Comparison of ENCODE assay signal across 8 cellular contexts in the genomic region with DNA sequence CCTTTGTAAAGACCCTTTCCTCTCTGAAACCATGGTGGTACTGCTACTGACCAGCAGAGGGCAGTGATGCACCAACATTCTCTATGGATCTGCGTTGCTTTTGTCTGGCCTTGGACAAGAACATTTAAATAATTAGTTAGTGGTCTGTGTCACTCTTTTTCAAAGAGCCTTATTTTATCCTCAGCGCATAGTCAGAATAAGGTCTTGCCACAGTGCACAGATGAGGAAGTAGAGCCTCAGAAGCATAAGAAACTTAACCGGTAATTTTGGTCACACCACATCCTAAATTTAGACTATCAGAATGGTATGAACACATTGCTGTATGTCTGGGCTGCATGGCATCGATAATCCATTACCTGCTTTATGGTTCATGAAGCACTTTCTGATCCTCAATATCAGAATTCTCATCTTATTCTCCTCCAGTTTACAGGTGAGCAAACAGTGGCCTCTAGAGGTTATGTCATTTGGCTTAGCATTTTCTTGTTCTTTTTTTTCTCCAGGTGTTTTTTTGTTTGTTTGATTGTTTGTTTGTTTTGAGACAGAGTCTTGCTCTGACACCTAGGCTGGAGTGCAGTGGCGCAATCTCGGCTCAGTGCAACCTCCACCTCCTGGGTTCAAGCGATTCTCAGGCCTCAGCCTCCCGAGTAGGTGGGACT. TPM values are rescaled to one million over a fixed set of nuclear protein-coding genes. Genes with fewer than 3 reads are reported as not detected.
DNase-seq lines count a peak whose midpoint lies in the region; ATAC-seq, FAIRE-seq and TF ChIP-seq lines count a peak whose summit lies in the region.

No MANE protein-coding gene starts in this region.

- TF ChIP-seq RAD21 in HepG2 (CRISPR knock-in tag; IDR thresholded peaks at IDR 0.05) = peak; percentile 85

- DNase-seq in BE2C (peak; percentile 70), NCI-H345 treated with DMSO at 0.1 percent for 48 hours (lab: John Stamatoyannopoulos, UW; ENCODE audit: unreplicated experiment) (peak; percentile 57), choroid plexus epithelial cell (ENCODE audit: low read depth) (peak; percentile 88), HepG2 (ENCODE audit: low spot score) (peak; percentile 70)
- peak; percentile 29 to 51 (median 48) for DNase-seq in stimulated activated CD4-positive, alpha-beta T cell treated with anti-CD3 and anti-CD28 coated beads, TNF-alpha, amount 100 ng/mL, for 24 hours (ENCODE audit: low read depth in 3 of 3)

- in situ Hi-C loops in HepG2 (cut with HindIII; ENCODE audit: extremely low pct_ligation_motif_present, low pct_unique_long_range_greater_than_20kb) = loop anchor here (25.0 kb wide), 2 partner anchors 337 to 487 kb away; partner anchors contain the start of gene PPTC7

- TF ChIP-seq CTCF in BE2C (IDR thresholded peaks at IDR 0.05; ENCODE audit: low read depth, low read length) = peak; percentile 99
- peak; percentile 94 for TF ChIP-seq CTCF in choroid plexus epithelial cell (conservative IDR thresholded peaks at IDR 0.05; ENCODE audit: low read depth, low read length)
- peak; percentile 91 for TF ChIP-seq CTCF in HepG2 (CRISPR knock-in tag; IDR thresholded peaks at IDR 0.05)

- no peak for TF ChIP-seq POLR2A in HepG2 (IDR thresholded peaks at IDR 0.05; ENCODE audit: insufficient read depth in 1 of 2, low read depth in 2 of 2, low read length in 2 of 2)

- CTCF ChIA-PET in HepG2 (lab: Yijun Ruan, JAX; ENCODE audit: low intra/inter-chr PET ratio, low total read pairs) = interaction anchor here (0.9 to 2.7 kb wide), 5 partner anchors 9 to 331 kb away, joined by 3 to 11 read pairs (median 6); no protein-coding TSS in a partner anchor

- H3K36me3 ChIP-seq in BE2C (no peaks in the 10 kb centered on the region), HepG2 (replicated peaks in 1 of 2; ENCODE audit: control insufficient read depth in 1 of 2, insufficient read depth in 2 of 2, low read length in 2 of 2) (no peaks in the 10 kb centered on the region)

- H3K4me3 ChIP-seq in BE2C (ENCODE audit: low read depth, low read length) (no peak overlapping the region), choroid plexus epithelial cell (ENCODE audit: low read depth, low read length) (no peak overlapping the region), HepG2 (replicated peaks in 1 of 3; ENCODE audit: insufficient read depth in 1 of 3, low read depth in 2 of 3, low read length in 3 of 3) (peak overlapping the region; percentile 7 to 24 (median 22); a peak in 5 of 6 replicates)

- H3K4me1 ChIP-seq in BE2C = peaks cover 3% of the 10 kb centered on the region; the same call in 1 of the 2 replicates
- peaks cover 62% of the 10 kb centered on the region for H3K4me1 ChIP-seq in HepG2 (ENCODE audit: insufficient read depth, low read length)

- ATAC-seq in GM19023 (IDR thresholded peaks at IDR 0.05; ENCODE audit: unreplicated experiment) = peak; percentile 68
- peak; percentile 90 for ATAC-seq in HG03139 (IDR thresholded peaks at IDR 0.05; ENCODE audit: unreplicated experiment)
- peak; percentile 70 to 74 for ATAC-seq in activated CD4-positive, CD25-positive, alpha-beta regulatory T cell treated with anti-CD3 and anti-CD28 coated beads, Interleukin-2, amount 50 U/mL, for 24 hours
- peak; percentile 53 for ATAC-seq in HepG2

- TF ChIP-seq EP300 in HepG2 (IDR thresholded peaks at IDR 0.05; ENCODE audit: low read depth in 2 of 2, low read length in 2 of 2) (no peak), HepG2 (CRISPR knock-in tag; IDR thresholded peaks at IDR 0.05; ENCODE audit: borderline replicate concordance) (no peak)

- H3K9me3 ChIP-seq in BE2C = no peaks in the 10 kb centered on the region
- no peaks in the 10 kb centered on the region for H3K9me3 ChIP-seq in HepG2 (ENCODE audit: low read length)

- H3K4me2 ChIP-seq in HepG2 (ENCODE audit: low read depth, low read length) = peak overlapping the region; percentile 60

- H3K9ac ChIP-seq in HepG2 (ENCODE audit: insufficient read depth, low read depth, low read length) = peak overlapping the region; percentile 0; the same call in 1 of the 2 replicates

- no peaks in the 10 kb centered on the region for H4K20me1 ChIP-seq in HepG2 (ENCODE audit: insufficient read depth, low read length)

- FAIRE-seq in HepG2 (lab: Jason Lieb, UNC) = peak; percentile 39

- H3K79me2 ChIP-seq in HepG2 (ENCODE audit: insufficient read depth, low read length) = no peaks in the 10 kb centered on the region

- no TSS peak for BruUV-seq in HepG2 (replicated peaks; lab: Mats Ljungman, UMichigan)

- H3K27ac ChIP-seq in HepG2 (ENCODE audit: extremely low read length, insufficient read depth, low read length) = no peak overlapping the region

- peak overlapping the region; percentile 2 for H2AFZ ChIP-seq in HepG2 (ENCODE audit: low read length)

- POLR2A ChIA-PET in HepG2 (lab: Yijun Ruan, JAX) = interaction anchor here (1.7 to 3.0 kb wide), 2 partner anchors 11 to 21 kb away, joined by 5 to 15 read pairs; no protein-coding TSS in a partner anchor

- no peaks in the 10 kb centered on the region for H3K27me3 ChIP-seq in BE2C
- no peaks in the 10 kb centered on the region for H3K27me3 ChIP-seq in HepG2 (ENCODE audit: control insufficient read depth in 1 of 2, insufficient read depth in 2 of 2, low read length in 2 of 2)

- intact Hi-C loops in HepG2 (cut with micrococcal nuclease; ENCODE audit: unreplicated experiment) = loop anchor here (1.0 to 10.0 kb wide), 4 partner anchors 94 to 330 kb away; partner anchors contain the start of gene ATP2A2

- 17% methylated on average over 8 of the region's 8 CpGs for WGBS in HepG2 (ENCODE audit: low lambda C conversion rate)

TF ChIP-seq in HepG2, 621 proteins besides CTCF, POLR2A, EP300 and RAD21 (continues in another document):
- TF ChIP-seq KAT2B (IDR thresholded peaks at IDR 0.05; ENCODE audit: borderline replicate concordance, low read depth, low read length) = no peak

RNA-seq across cellular contexts. Expression of gene IFT81, which starts 23.7 kb away (rescaled TPM):
- 4.0 TPM for polyA plus RNA-seq in BE2C (2012; ENCODE audit: insufficient read depth, insufficient read length, low read depth)
- 13.0 and 13.3 TPM in 2 replicates for total RNA-seq in HepG2 (2016; rRNA removed; fragmentation: Illumina TruSeq; extraction: Trizol)
- total RNA-seq in HepG2 (2016; cell fraction: cytosol; rRNA removed; fragmentation: Illumina TruSeq; extraction: Trizol; ENCODE audit: low read depth) = 11.0 and 12.4 TPM in 2 replicates
- 11.7 and 13.4 TPM in 2 replicates for total RNA-seq in HepG2 (2016; cell fraction: insoluble cytoplasmic fraction; rRNA removed; fragmentation: Illumina TruSeq; extraction: Trizol)
- 6.8 and 7.4 TPM in 2 replicates for total RNA-seq in HepG2 (2016; cell fraction: membrane; rRNA removed; fragmentation: Illumina TruSeq; extraction: Trizol)
- 15.0 and 16.9 TPM in 2 replicates for total RNA-seq in HepG2 (2016; cell fraction: nucleus; rRNA removed; fragmentation: Illumina TruSeq; extraction: Trizol)
- polyA plus RNA-seq in HepG2 (2011; rRNA removed) = 3.1 and 4.2 TPM in 2 replicates
- 1.2 and 1.5 TPM in 2 replicates for polyA plus RNA-seq in HepG2 (2011; cell fraction: cytosol; rRNA removed)
- 7.0 and 7.1 TPM in 2 replicates for polyA plus RNA-seq in HepG2 (2011; cell fraction: nucleus; rRNA removed)
- 4.5 and 5.3 TPM in 2 replicates for polyA plus RNA-seq in HepG2 (2012)
- 0.58 and 0.62 TPM in 2 replicates for polyA plus RNA-seq in HepG2 (2016; cell fraction: cytosol; fragmentation: Illumina TruSeq; extraction: Trizol; ENCODE audit: low read depth)
- polyA plus RNA-seq in HepG2 (2016; cell fraction: insoluble cytoplasmic fraction; fragmentation: Illumina TruSeq; extraction: Trizol; ENCODE audit: low read depth) = 11.3 and 11.5 TPM in 2 replicates
- 1.2 and 1.8 TPM in 2 replicates for polyA plus RNA-seq in HepG2 (2016; cell fraction: membrane; fragmentation: Illumina TruSeq; extraction: Trizol; ENCODE audit: low read depth)
- polyA plus RNA-seq in HepG2 (2016; cell fraction: nucleus; fragmentation: Illumina TruSeq; extraction: Trizol; ENCODE audit: insufficient read depth, low read depth) = 21.3 and 21.4 TPM in 2 replicates
- polyA minus RNA-seq in HepG2 (2011; rRNA and poly(A)+ RNA removed; ENCODE audit: low replicate concordance) = 1.5 and 2.3 TPM in 2 replicates
- polyA minus RNA-seq in HepG2 (2011; cell fraction: cytosol; rRNA and poly(A)+ RNA removed) = 3.5 and 4.3 TPM in 2 replicates
- 13.3 and 14.9 TPM in 2 replicates for polyA minus RNA-seq in HepG2 (2011; cell fraction: nucleus; rRNA and poly(A)+ RNA removed)

RNA-seq across cellular contexts. Expression of gene C12orf76, which starts 52.1 kb away (rescaled TPM):
- polyA plus RNA-seq in BE2C (2012; ENCODE audit: insufficient read depth, insufficient read length, low read depth) = 24.5 TPM
- total RNA-seq in HepG2 (2016; rRNA removed; fragmentation: Illumina TruSeq; extraction: Trizol) = 15.8 and 16.9 TPM in 2 replicates
- 6.8 and 8.8 TPM in 2 replicates for total RNA-seq in HepG2 (2016; cell fraction: cytosol; rRNA removed; fragmentation: Illumina TruSeq; extraction: Trizol; ENCODE audit: low read depth)
- 13.7 and 15.4 TPM in 2 replicates for total RNA-seq in HepG2 (2016; cell fraction: insoluble cytoplasmic fraction; rRNA removed; fragmentation: Illumina TruSeq; extraction: Trizol)
- total RNA-seq in HepG2 (2016; cell fraction: membrane; rRNA removed; fragmentation: Illumina TruSeq; extraction: Trizol) = 17.6 and 19.4 TPM in 2 replicates
- 13.3 and 15.3 TPM in 2 replicates for total RNA-seq in HepG2 (2016; cell fraction: nucleus; rRNA removed; fragmentation: Illumina TruSeq; extraction: Trizol)
- 38.4 and 40.6 TPM in 2 replicates for polyA plus RNA-seq in HepG2 (2011; rRNA removed)
- 34.5 and 40.6 TPM in 2 replicates for polyA plus RNA-seq in HepG2 (2011; cell fraction: cytosol; rRNA removed)
- 18.0 and 31.2 TPM in 2 replicates for polyA plus RNA-seq in HepG2 (2011; cell fraction: nucleus; rRNA removed)
- 33.1 and 35.3 TPM in 2 replicates for polyA plus RNA-seq in HepG2 (2012)
- 9.1 and 11.1 TPM in 2 replicates for polyA plus RNA-seq in HepG2 (2016; cell fraction: cytosol; fragmentation: Illumina TruSeq; extraction: Trizol; ENCODE audit: low read depth)
- 14.2 and 15.0 TPM in 2 replicates for polyA plus RNA-seq in HepG2 (2016; cell fraction: insoluble cytoplasmic fraction; fragmentation: Illumina TruSeq; extraction: Trizol; ENCODE audit: low read depth)
- polyA plus RNA-seq in HepG2 (2016; cell fraction: membrane; fragmentation: Illumina TruSeq; extraction: Trizol; ENCODE audit: low read depth) = 15.2 and 16.5 TPM in 2 replicates
- 31.0 and 32.0 TPM in 2 replicates for polyA plus RNA-seq in HepG2 (2016; cell fraction: nucleus; fragmentation: Illumina TruSeq; extraction: Trizol; ENCODE audit: insufficient read depth, low read depth)
- 7.5 and 15.0 TPM in 2 replicates for polyA minus RNA-seq in HepG2 (2011; rRNA and poly(A)+ RNA removed; ENCODE audit: low replicate concordance)
- 17.7 and 19.8 TPM in 2 replicates for polyA minus RNA-seq in HepG2 (2011; cell fraction: cytosol; rRNA and poly(A)+ RNA removed)
- polyA minus RNA-seq in HepG2 (2011; cell fraction: nucleus; rRNA and poly(A)+ RNA removed) = 12.7 and 15.9 TPM in 2 replicates

Comparison
In these comparisons a context has a peak if more than half of its experiments do, and no peak if none do; other contexts are left out.
1. H3K4me3 ChIP-seq: peak in HepG2 (3 of 3); none in BE2C (single experiment) and choroid plexus epithelial cell (single experiment).
2. Peak in every context shown above with its lines, with median percentiles within 50 percentile points of each other: DNase-seq, CTCF ChIP-seq and ATAC-seq.